ENCODE assay signal across 1 cellular context in the genomic region with DNA sequence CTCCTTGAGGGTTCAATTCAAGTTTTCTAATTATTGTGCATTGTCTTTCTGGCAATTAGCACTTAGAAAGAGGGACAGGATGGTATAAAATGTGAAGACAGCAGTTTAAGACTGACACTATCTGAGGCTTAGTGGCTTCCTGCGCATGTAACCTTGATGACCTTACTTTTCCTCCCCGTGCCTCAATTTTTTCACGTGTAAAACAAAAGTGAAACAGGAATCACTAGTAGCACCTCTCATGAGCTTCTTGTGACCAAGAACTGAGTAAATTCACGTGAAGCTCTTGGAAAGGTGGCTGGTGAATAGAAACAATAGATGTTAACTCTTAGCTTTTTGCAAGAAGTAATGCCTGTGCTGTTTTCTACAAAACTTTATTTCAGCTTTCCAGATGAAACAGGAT.
TF ChIP-seq lines count a peak whose summit lies in the region.

No MANE protein-coding gene starts in this region.

TF ChIP-seq in SK-N-SH, 30 proteins besides CTCF, POLR2A, EP300 and RAD21:
- TF ChIP-seq POLR2AphosphoS5 (IDR thresholded peaks at IDR 0.05; ENCODE audit: low read depth, low read length) (0 out of 2 replicates have a peak, but pooled peaks have one; percentile 11), GATA2 (CRISPR knock-in tag; IDR thresholded peaks at IDR 0.05) (no peak), FOSL2 (IDR thresholded peaks at IDR 0.05; ENCODE audit: borderline replicate concordance, low read depth) (no peak), FOXM1 (IDR thresholded peaks at IDR 0.05; ENCODE audit: low read depth) (no peak)
